Comparison of ENCODE assay signal across 8 cellular contexts in genomic region chr12:132886529-132887477, GRCh38. TPM values are rescaled to one million over a fixed set of nuclear protein-coding genes. Genes with fewer than 3 reads are reported as not detected.
DNase-seq lines count a peak whose midpoint lies in the region; ATAC-seq and TF ChIP-seq lines count a peak whose summit lies in the region.

No MANE protein-coding gene starts in this region.

- peaks cover 0 to 2% of the 10 kb centered on the region in 2 donors for H3K4me1 ChIP-seq in esophagus (ENCODE audit: control insufficient read depth in 2 of 2, insufficient read depth in 2 of 2, low read length in 1 of 2)

- WGBS in esophagus, 2 donors = 10 to 13% methylated on average over 37 to 64 of the region's 64 CpGs

- peaks cover 57% of the 10 kb centered on the region for H3K36me3 Mint-ChIP-seq in nephron (ENCODE audit: low read depth)

- DNase-seq in AG08395 (ENCODE audit: low spot score) = peak; percentile 22
- no peak for DNase-seq in NCI-H1092 (lab: John Stamatoyannopoulos, UW)

- peak overlapping the region; percentile 76 to 82 for H3K27ac ChIP-seq in esophagus (ENCODE audit: low read depth in 2 of 2, low read length in 1 of 2)

- H3K4me3 ChIP-seq in esophagus (ENCODE audit: low read depth in 1 of 2, low read length in 2 of 2) = peak overlapping the region; percentile 88 to 99

- peaks cover 5% of the 10 kb centered on the region for H3K4me1 Mint-ChIP-seq in nephron

- H3K4me3 Mint-ChIP-seq in nephron = peak overlapping the region; percentile 85 to 100 (median 98)

- H3K9me3 ChIP-seq in esophagus (ENCODE audit: control insufficient read depth in 2 of 2, insufficient read depth in 1 of 2, low read depth in 1 of 2, low read length in 1 of 2) = no peaks in the 10 kb centered on the region

- H3K9me3 Mint-ChIP-seq in nephron = peaks cover 39% of the 10 kb centered on the region

- H3K36me3 ChIP-seq in esophagus (ENCODE audit: control insufficient read depth in 2 of 2, insufficient read depth in 2 of 2, low read length in 1 of 2) = peaks cover 0 to 4% of the 10 kb centered on the region in 2 donors

- H3K27ac Mint-ChIP-seq in nephron = peak overlapping the region in 2 of 3 experiments; percentile 46 to 99

- ATAC-seq in GM18858 (IDR thresholded peaks at IDR 0.05; ENCODE audit: unreplicated experiment) (peak; percentile 11), HG03135 (IDR thresholded peaks at IDR 0.05; ENCODE audit: unreplicated experiment) (peak; percentile 25), SK-N-SH treated with all-trans-retinoic acid at 6 μM for 48 hours (peak; percentile 4; the same call in 2 of the 3 replicates), GM18861 (IDR thresholded peaks at IDR 0.05; ENCODE audit: unreplicated experiment) (no peak)

- H3K27me3 Mint-ChIP-seq in nephron (ENCODE audit: low read depth) = peaks cover 21% of the 10 kb centered on the region

- no peak for TF ChIP-seq CTCF in nephron (IDR thresholded peaks at IDR 0.05; ENCODE audit: unreplicated experiment in 3 of 3)

- no peaks in the 10 kb centered on the region for H3K27me3 ChIP-seq in esophagus (ENCODE audit: control insufficient read depth in 1 of 2, insufficient read depth in 2 of 2, low read length in 2 of 2)

TF ChIP-seq in SK-N-SH treated with all-trans-retinoic acid at 6 μM for 48 hours, 23 proteins besides CTCF, POLR2A, EP300 and RAD21:
- no peak for TF ChIP-seq BACH2 (CRISPR knock-in tag; IDR thresholded peaks at IDR 0.05; ENCODE audit: borderline replicate concordance)
- TF ChIP-seq RARB (CRISPR knock-in tag; IDR thresholded peaks at IDR 0.05) = no peak
- TF ChIP-seq PATZ1 (CRISPR knock-in tag; IDR thresholded peaks at IDR 0.05; ENCODE audit: borderline replicate concordance) = no peak

RNA-seq across cellular contexts. Expression of gene CHFR, which starts 0.6 kb away (rescaled TPM):
- polyA plus RNA-seq in esophagus = 10 to 100 TPM; 20.4 to 30.2 TPM

RNA-seq across cellular contexts. Expression of gene GOLGA3, which starts 58.1 kb away (rescaled TPM):
- 10 to 100 TPM; 10.6 to 18.1 TPM for polyA plus RNA-seq in esophagus
